In genomic region chr1:83615379-83615778, GRCh38 we compare ENCODE assay signal across 1 cellular context.
TF ChIP-seq lines count a peak whose summit lies in the region.

No MANE protein-coding gene starts in this region.

TF ChIP-seq in WTC11, 78 proteins besides CTCF, POLR2A, EP300 and RAD21 (continued from another document):
- TF ChIP-seq ARID4B (CRISPR knock-in tag; IDR thresholded peaks at IDR 0.05; ENCODE audit: borderline replicate concordance) (no peak), NFATC4 (CRISPR knock-in tag; IDR thresholded peaks at IDR 0.05) (no peak), E2F1 (CRISPR knock-in tag; IDR thresholded peaks at IDR 0.05) (no peak), FOXP4 (CRISPR knock-in tag; IDR thresholded peaks at IDR 0.05) (no peak), ELF4 (CRISPR knock-in tag; IDR thresholded peaks at IDR 0.05; ENCODE audit: low read depth) (no peak), AR (CRISPR knock-in tag; IDR thresholded peaks at IDR 0.05) (no peak), ZNF425 (CRISPR knock-in tag; conservative IDR thresholded peaks at IDR 0.05) (no peak), E2F5 (CRISPR knock-in tag; IDR thresholded peaks at IDR 0.05) (no peak)
